11 cellular contexts compared by ENCODE assay signal in the genomic region with DNA sequence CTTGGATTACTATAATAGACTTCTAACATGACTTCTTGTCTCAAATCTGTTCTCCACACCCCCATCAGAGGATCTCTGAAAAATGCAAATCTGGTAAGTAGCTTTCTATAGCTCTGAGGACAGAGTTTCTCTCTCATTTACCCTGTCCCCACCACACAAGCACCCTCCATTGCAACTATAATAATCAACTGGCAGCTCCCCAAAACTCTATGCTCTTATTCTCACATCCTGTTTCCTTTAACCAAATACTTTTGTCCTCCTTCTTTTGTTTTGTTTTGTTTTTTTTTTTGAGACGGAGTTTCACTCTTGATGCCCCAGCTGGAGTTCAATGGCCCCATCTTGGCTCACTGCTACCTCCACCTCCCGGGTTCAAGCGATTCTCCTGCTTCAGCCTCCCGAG.
A peak's percentile ranks its signal among the peaks of the same experiment; 100 is the strongest.
DNase-seq lines count a peak whose midpoint lies in the region; ATAC-seq and TF ChIP-seq lines count a peak whose summit lies in the region.
"Had no signal": no experiment of that assay in that cellular context is flagged by ENCODE, and none has a peak within 500 bp of the region (broad histone marks: within the 10 kb centered on the region; RNA-seq: fewer than 3 reads in every experiment).

No MANE protein-coding gene starts in this region.

- H3K27me3 Mint-ChIP-seq in CD8-positive, alpha-beta T cell (ENCODE audit: low read depth) = no peaks in the 10 kb centered on the region

- CTCF ChIA-PET in CD8-positive, alpha-beta T cell (lab: Charles Lee) = no interaction called here

- no peak for TF ChIP-seq CTCF in CD8-positive, alpha-beta T cell (IDR thresholded peaks at IDR 0.05)
- TF ChIP-seq CTCF in coronary artery (IDR thresholded peaks at IDR 0.05) = no peak

- DNase-seq in CD8-positive, alpha-beta T cell = no peak
- DNase-seq in iPS-NIHi11 (ENCODE audit: low spot score) = no peak
- no peak for DNase-seq in coronary artery (ENCODE audit: low spot score)
- DNase-seq in G401 (ENCODE audit: low spot score) = no peak
- DNase-seq in pons (ENCODE audit: low spot score) = no peak
- DNase-seq: caudate nucleus, KG1 had no signal

- no peaks in the 10 kb centered on the region for H3K27me3 ChIP-seq in CD8-positive, alpha-beta T cell (ENCODE audit: insufficient read depth, low read length)
- H3K27me3 ChIP-seq: right atrium auricular region had no signal

- POLR2A ChIA-PET in CD8-positive, alpha-beta T cell (lab: Charles Lee) = no interaction called here

- no peaks in the 10 kb centered on the region for H3K4me1 ChIP-seq in CD8-positive, alpha-beta T cell (ENCODE audit: insufficient read depth, low read length)
- H3K4me1 ChIP-seq: right atrium auricular region had no signal

- peaks cover 15% of the 10 kb centered on the region for H3K4me1 Mint-ChIP-seq in CD8-positive, alpha-beta T cell (ENCODE audit: low read depth)

- H3K36me3 ChIP-seq in CD8-positive, alpha-beta T cell (ENCODE audit: insufficient read depth, low read length) = peaks cover 21% of the 10 kb centered on the region

- intact Hi-C loops in CD8-positive, alpha-beta T cell (cut with DNase I, micrococcal nuclease) = no loop called here

- H3K36me3 Mint-ChIP-seq in CD8-positive, alpha-beta T cell = peaks cover 72% of the 10 kb centered on the region

- ATAC-seq in CD8-positive, alpha-beta T cell = no peak
- ATAC-seq in GM19035 (IDR thresholded peaks at IDR 0.05; ENCODE audit: unreplicated experiment) = peak; percentile 88
- ATAC-seq in HG02610 (IDR thresholded peaks at IDR 0.05; ENCODE audit: unreplicated experiment) = peak; percentile 93
- ATAC-seq in HG03442 (IDR thresholded peaks at IDR 0.05; ENCODE audit: unreplicated experiment) = peak; percentile 87

- in situ Hi-C loops in G401 (cut with HindIII; ENCODE audit: low sequenced_read_pairs) = no loop called here

- no peak overlapping the region for H3K4me3 ChIP-seq in CD8-positive, alpha-beta T cell (ENCODE audit: low read depth, low read length)
- no peak overlapping the region for H3K4me3 ChIP-seq in coronary artery
- H3K4me3 ChIP-seq: right atrium auricular region had no signal

- no peak overlapping the region for H3K4me3 Mint-ChIP-seq in CD8-positive, alpha-beta T cell

- peak overlapping the region; percentile 21 for H3K27ac Mint-ChIP-seq in CD8-positive, alpha-beta T cell

- H3K9me3 Mint-ChIP-seq in CD8-positive, alpha-beta T cell = no peaks in the 10 kb centered on the region

- no peaks in the 10 kb centered on the region for H3K9me3 ChIP-seq in CD8-positive, alpha-beta T cell (ENCODE audit: low read length)
- H3K9me3 ChIP-seq: right atrium auricular region had no signal

- no peak overlapping the region for H3K27ac ChIP-seq in CD8-positive, alpha-beta T cell (ENCODE audit: low read depth, low read length)
- H3K27ac ChIP-seq in coronary artery = no peak overlapping the region
- H3K27ac ChIP-seq: right atrium auricular region had no signal
